ENCODE assay signal across 8 cellular contexts in the genomic region with DNA sequence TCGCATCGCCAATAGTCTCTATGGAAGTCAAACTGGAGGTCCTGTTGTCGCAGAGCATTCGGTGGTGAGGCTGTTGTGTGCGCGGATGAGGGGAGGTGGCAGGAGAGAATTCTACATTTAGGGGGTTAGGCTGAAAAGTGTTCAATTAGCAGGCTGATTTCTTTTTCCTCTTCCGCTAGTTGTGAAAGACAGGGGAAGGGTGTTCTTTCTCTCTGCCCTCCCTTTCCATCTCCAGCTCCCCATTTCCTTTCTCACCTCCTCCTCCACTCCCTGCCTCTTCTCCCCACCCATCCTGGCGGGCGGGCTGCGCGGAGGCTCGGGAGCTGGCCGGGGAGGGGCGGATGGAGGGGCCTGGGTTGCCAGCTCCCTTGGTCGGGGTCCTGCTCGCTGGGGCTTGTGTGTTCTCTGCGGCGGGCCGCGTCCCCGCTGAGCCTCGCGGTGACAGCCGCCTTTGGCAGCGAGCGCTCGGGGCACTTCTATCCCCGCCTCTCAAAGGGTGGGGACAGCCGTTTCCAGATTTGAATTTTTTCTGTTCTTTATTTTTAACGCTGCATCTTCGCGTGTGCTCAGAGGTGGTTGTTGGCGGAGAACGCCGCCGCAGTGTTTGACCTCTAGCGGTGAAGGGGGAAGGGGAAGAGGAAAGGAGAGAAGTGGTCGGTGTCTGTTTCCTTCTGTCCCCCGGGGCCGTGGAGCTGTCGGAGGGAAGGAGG. TPM values are rescaled to one million over a fixed set of nuclear protein-coding genes. Genes with fewer than 3 reads are reported as not detected.
DNase-seq lines count a peak whose midpoint lies in the region; ATAC-seq lines count a peak whose summit lies in the region.

No MANE protein-coding gene starts in this region.

- peaks cover 4% of the 10 kb centered on the region for H3K27me3 ChIP-seq in right cardiac atrium (ENCODE audit: control insufficient read depth, insufficient read depth)
- peaks cover 37 to 58% (median 42%) of the 10 kb centered on the region in 5 donors for H3K27me3 ChIP-seq in subcutaneous abdominal adipose tissue (ENCODE audit: control insufficient read depth in 5 of 5, insufficient read depth in 4 of 5, low read length in 5 of 5)

- intact Hi-C loops in activated CD4-positive, alpha-beta T cell treated with anti-CD3 and anti-CD28 coated beads for 36 hours (cut with DNase I, micrococcal nuclease), result no loop called here
- intact Hi-C loops in right cardiac atrium (cut with DNase I), result no loop called here

- CTCF ChIA-PET in activated CD4-positive, alpha-beta T cell treated with anti-CD3 and anti-CD28 coated beads for 36 hours (lab: Charles Lee), result no interaction called here

- WGBS in right cardiac atrium, result 6% methylated on average over 41 of the region's 41 CpGs

- H3K36me3 Mint-ChIP-seq in activated CD4-positive, alpha-beta T cell treated with anti-CD3 and anti-CD28 coated beads for 36 hours (ENCODE audit: low read depth), result peaks cover 1% of the 10 kb centered on the region

- peak; percentile 8 for DNase-seq in activated CD4-positive, alpha-beta T cell treated with anti-CD3 and anti-CD28 coated beads for 36 hours
- no peak for DNase-seq in activated CD4-positive, alpha-beta T cell treated with anti-CD3 and anti-CD28 coated beads, Interleukin-2, amount 50 U/mL, for 48 hours
- DNase-seq in SHP77 treated with DMSO at 0.1 percent for 48 hours (lab: John Stamatoyannopoulos, UW) (peak; percentile 49), right cardiac atrium (peak in 1 of 3 donors; percentile 47), CD1c-positive myeloid dendritic cell (ENCODE audit: extremely low spot score) (no peak)

- peaks cover 13% of the 10 kb centered on the region for H3K4me1 Mint-ChIP-seq in activated CD4-positive, alpha-beta T cell treated with anti-CD3 and anti-CD28 coated beads for 36 hours

- H3K27ac Mint-ChIP-seq in activated CD4-positive, alpha-beta T cell treated with anti-CD3 and anti-CD28 coated beads for 36 hours, result no peak overlapping the region

- no peaks in the 10 kb centered on the region for H3K9me3 ChIP-seq in right cardiac atrium (ENCODE audit: control insufficient read depth, low read length)
- H3K9me3 ChIP-seq in subcutaneous abdominal adipose tissue (ENCODE audit: control insufficient read depth in 5 of 5, low read length in 5 of 5), result no peaks in the 10 kb centered on the region

- no peak overlapping the region for H3K9ac ChIP-seq in subcutaneous abdominal adipose tissue (ENCODE audit: low read length in 5 of 5)

- ATAC-seq in activated CD4-positive, alpha-beta T cell treated with anti-CD3 and anti-CD28 coated beads for 36 hours, result no peak
- ATAC-seq in right cardiac atrium, result peak; percentile 23 to 50
- no peak for ATAC-seq in HG02938 (IDR thresholded peaks at IDR 0.05; ENCODE audit: unreplicated experiment)
- no peak for ATAC-seq in GM19395 (IDR thresholded peaks at IDR 0.05; ENCODE audit: unreplicated experiment)

- H3K4me3 ChIP-seq in right cardiac atrium (ENCODE audit: low read length), result peak overlapping the region; percentile 54
- peak overlapping the region; percentile 11 to 56 (median 40) for H3K4me3 ChIP-seq in subcutaneous abdominal adipose tissue (ENCODE audit: low read depth in 1 of 5, low read length in 5 of 5)

- H3K9me3 Mint-ChIP-seq in activated CD4-positive, alpha-beta T cell treated with anti-CD3 and anti-CD28 coated beads for 36 hours (ENCODE audit: low read depth), result no peaks in the 10 kb centered on the region

- no peak overlapping the region for H3K4me3 Mint-ChIP-seq in activated CD4-positive, alpha-beta T cell treated with anti-CD3 and anti-CD28 coated beads for 36 hours

- no peaks in the 10 kb centered on the region for H3K4me1 ChIP-seq in right cardiac atrium (ENCODE audit: control insufficient read depth, insufficient read depth, low read length)
- H3K4me1 ChIP-seq in subcutaneous abdominal adipose tissue (ENCODE audit: control insufficient read depth in 5 of 5, insufficient read depth in 5 of 5, low read length in 5 of 5), result peaks cover 0 to 42% (median 31%) of the 10 kb centered on the region in 5 donors

- POLR2A ChIA-PET in activated CD4-positive, alpha-beta T cell treated with anti-CD3 and anti-CD28 coated beads for 36 hours (lab: Charles Lee), result no interaction called here

- H3K27me3 Mint-ChIP-seq in activated CD4-positive, alpha-beta T cell treated with anti-CD3 and anti-CD28 coated beads for 36 hours, result peaks cover 48% of the 10 kb centered on the region

- H3K27ac ChIP-seq in right cardiac atrium (ENCODE audit: low read length) (peak overlapping the region; percentile 82), subcutaneous abdominal adipose tissue (ENCODE audit: low read depth, low read length) (no peak overlapping the region)

- no peaks in the 10 kb centered on the region for H3K36me3 ChIP-seq in subcutaneous abdominal adipose tissue (ENCODE audit: control insufficient read depth in 5 of 5, insufficient read depth in 5 of 5, low read length in 5 of 5)

RNA-seq across cellular contexts. Expression of gene SOX11, which starts 3.6 kb away (rescaled TPM):
- total RNA-seq in activated CD4-positive, alpha-beta T cell treated with anti-CD3 and anti-CD28 coated beads for 36 hours, result not detected
- total RNA-seq in right cardiac atrium, result 1 to 10 TPM in 1 of 4 donors, under 1 TPM in 3; 0.22 to 1.1 (median 0.60) TPM
- polyA plus RNA-seq in right cardiac atrium, result 0.93 TPM

Comparison
In these comparisons a context has a peak if more than half of its experiments do, and no peak if none do; other contexts are left out.
1. DNase-seq: peak in activated CD4-positive, alpha-beta T cell treated with anti-CD3 and anti-CD28 coated beads for 36 hours (single experiment) and SHP77 treated with DMSO at 0.1 percent for 48 hours (single experiment); none in activated CD4-positive, alpha-beta T cell treated with anti-CD3 and anti-CD28 coated beads, Interleukin-2, amount 50 U/mL, for 48 hours (0 of 2) and CD1c-positive myeloid dendritic cell (single experiment).
2. ATAC-seq: peak in right cardiac atrium (2 of 2); none in activated CD4-positive, alpha-beta T cell treated with anti-CD3 and anti-CD28 coated beads for 36 hours (single experiment), HG02938 (single experiment) and GM19395 (single experiment).